9 cellular contexts compared by ENCODE assay signal in genomic region chr14:64762044-64763034, GRCh38. TPM values are rescaled to one million over a fixed set of nuclear protein-coding genes. Genes with fewer than 3 reads are reported as not detected.
DNase-seq lines count a peak whose midpoint lies in the region; ATAC-seq, FAIRE-seq and TF ChIP-seq lines count a peak whose summit lies in the region.
"Had no signal": no experiment of that assay in that cellular context is flagged by ENCODE, and none has a peak within 500 bp of the region (broad histone marks: within the 10 kb centered on the region; RNA-seq: fewer than 3 reads in every experiment).

No MANE protein-coding gene starts in this region.

- ATAC-seq in GM18858 (IDR thresholded peaks at IDR 0.05; ENCODE audit: unreplicated experiment) (no peak), HG03095 (IDR thresholded peaks at IDR 0.05; ENCODE audit: unreplicated experiment) (no peak)

- in situ Hi-C loops in brain microvascular endothelial cell (cut with HindIII; ENCODE audit: low pct_ligation_motif_present, low sequenced_read_pairs): no loop called here

- peak overlapping the region; percentile 42; the same call in 1 of the 2 replicates for H3K9ac ChIP-seq in BLaER1

- peak overlapping the region; percentile 52 for H3K4me3 ChIP-seq in BLaER1
- H3K4me3 ChIP-seq in brain microvascular endothelial cell (ENCODE audit: low read depth, low read length): no peak overlapping the region
- H3K4me3 ChIP-seq in small intestine (ENCODE audit: low read depth in 1 of 2, low read length in 2 of 2): no peak overlapping the region

- peak; percentile 28 to 40 for DNase-seq in Kasumi-1 (lab: John Stamatoyannopoulos, UW)
- DNase-seq in RPMI8226: peak; percentile 80
- peak; percentile 87 for DNase-seq in brain microvascular endothelial cell
- DNase-seq in hippocampal formation (lab: John Stamatoyannopoulos, UW): peak; percentile 20 to 33
- peak; percentile 80 for DNase-seq in small intestine

- H3K9me3 ChIP-seq in BLaER1 (no peaks in the 10 kb centered on the region), small intestine (ENCODE audit: control insufficient read depth, low read depth) (no peaks in the 10 kb centered on the region)

- no peaks in the 10 kb centered on the region for H3K27me3 ChIP-seq in BLaER1
- no peaks in the 10 kb centered on the region for H3K27me3 ChIP-seq in brain microvascular endothelial cell (replicated peaks)
- no peaks in the 10 kb centered on the region for H3K27me3 ChIP-seq in small intestine (ENCODE audit: control insufficient read depth in 2 of 2, insufficient read depth in 2 of 2, low read length in 2 of 2)

- no peaks in the 10 kb centered on the region for H4K20me1 ChIP-seq in BLaER1

- H3K4me1 ChIP-seq in BLaER1 (peaks cover 61% of the 10 kb centered on the region), small intestine (ENCODE audit: control insufficient read depth in 2 of 2, insufficient read depth in 1 of 2, low read depth in 1 of 2, low read length in 1 of 2) (peaks cover 0 to 8% of the 10 kb centered on the region in 2 donors)

- TF ChIP-seq CTCF in brain microvascular endothelial cell (IDR thresholded peaks at IDR 0.05; ENCODE audit: low read depth, low read length, missing control alignments): no peak

- no peaks in the 10 kb centered on the region for H3K36me3 ChIP-seq in BLaER1
- H3K36me3 ChIP-seq in brain microvascular endothelial cell (replicated peaks): no peaks in the 10 kb centered on the region
- H3K36me3 ChIP-seq in small intestine (ENCODE audit: control insufficient read depth in 2 of 2, insufficient read depth in 2 of 2, low read length in 2 of 2): no peaks in the 10 kb centered on the region

- no peak for FAIRE-seq in small intestine (lab: Jason Lieb, UNC)
- FAIRE-seq: frontal cortex had no signal

- H3K27ac ChIP-seq in BLaER1 (peak overlapping the region; percentile 68), brain microvascular endothelial cell (peak overlapping the region; percentile 16), small intestine (ENCODE audit: low read depth in 1 of 2, low read length in 1 of 2) (peak overlapping the region in 1 of 2 donors; percentile 1)

- H3K4me2 ChIP-seq in BLaER1: peak overlapping the region; percentile 97

- 8 to 29% (median 20%) methylated on average over 19 of the region's 19 CpGs for WGBS in small intestine, 3 donors

RNA-seq across cellular contexts. Expression of gene PLEKHG3, which starts 58.1 kb away (rescaled TPM):
- polyA plus RNA-seq in small intestine: 10 to 100 TPM; 12.7 to 18.6 (median 15.6) TPM

Comparison
In these comparisons a context has a peak if more than half of its experiments do, and no peak if none do; other contexts are left out.
1. DNase-seq: peak in every context shown above with its lines; median percentile 87 in brain microvascular endothelial cell; 80 in RPMI8226; 80 in small intestine; 34 in Kasumi-1; 26 in hippocampal formation.